ENCODE assay signal across 2 cellular contexts in genomic region chr15:85507114-85507513, GRCh38.
TF ChIP-seq lines count a peak whose summit lies in the region.

No MANE protein-coding gene starts in this region.

TF ChIP-seq in HepG2, 621 proteins besides CTCF, POLR2A, EP300 and RAD21:
- peak; percentile 29; the same call in 1 of the 2 replicates for TF ChIP-seq ZBTB40 (IDR thresholded peaks at IDR 0.05)
- no peak for TF ChIP-seq ZBTB40 (CRISPR knock-in tag; IDR thresholded peaks at IDR 0.05)
- TF ChIP-seq RELA (CRISPR knock-in tag; IDR thresholded peaks at IDR 0.05): no peak

TF ChIP-seq in K562, 482 proteins besides CTCF, POLR2A, EP300 and RAD21 (continued from another document):
- TF ChIP-seq MAX (CRISPR knock-in tag; IDR thresholded peaks at IDR 0.05) (no peak), ZNF41 (CRISPR knock-in tag; conservative IDR thresholded peaks at IDR 0.05) (no peak), ZFX (CRISPR knock-in tag; IDR thresholded peaks at IDR 0.05) (no peak), ZNF253 (CRISPR knock-in tag; conservative IDR thresholded peaks at IDR 0.05) (no peak), ZBTB40 (IDR thresholded peaks at IDR 0.05) (peak; percentile 88), ZBTB40 (CRISPR knock-in tag; IDR thresholded peaks at IDR 0.05) (0 out of 2 replicates have a peak, but pooled peaks have one; percentile 43), ZNF239 (CRISPR knock-in tag; IDR thresholded peaks at IDR 0.05) (no peak), E4F1 (CRISPR knock-in tag; IDR thresholded peaks at IDR 0.05; ENCODE audit: borderline replicate concordance) (no peak)
